ENCODE assay signal across 1 cellular context in genomic region chr17:43778337-43779144, GRCh38.
TF ChIP-seq lines count a peak whose summit lies in the region.

DUSP3 (minus strand) TSS chr17:43778977; CDS start chr17:43778924, 53 bp downstream.

TF ChIP-seq in K562, 482 proteins besides CTCF, POLR2A, EP300 and RAD21 (continued from another document and continues in another):
- TF ChIP-seq ETS1 (conservative IDR thresholded peaks at IDR 0.05; ENCODE audit: control insufficient read depth, low read depth, low read length) (no peak), TBL1XR1 (IDR thresholded peaks at IDR 0.05; ENCODE audit: low read length in 2 of 2) (no peak), U2AF1 (optimal IDR thresholded peaks at IDR 0.05; ENCODE audit: low read depth, low read length) (no peak), ZNF586 (CRISPR knock-in tag; conservative IDR thresholded peaks at IDR 0.05) (no peak), TAL1 (IDR thresholded peaks at IDR 0.05) (no peak), EHMT2 (IDR thresholded peaks at IDR 0.05) (no peak), NR0B1 (IDR thresholded peaks at IDR 0.05; ENCODE audit: partially characterized antibody) (no peak), PRPF4 (IDR thresholded peaks at IDR 0.05; ENCODE audit: insufficient read depth, low read depth, low read length, poor library complexity, severe bottlenecking) (peak; percentile 16), TAF9B (IDR thresholded peaks at IDR 0.05; ENCODE audit: partially characterized antibody) (no peak), ZNF316 (IDR thresholded peaks at IDR 0.05) (no peak), USF2 (CRISPR knock-in tag; IDR thresholded peaks at IDR 0.05) (peak; percentile 92), SOX6 (IDR thresholded peaks at IDR 0.05) (no peak), SUPT5H (IDR thresholded peaks at IDR 0.05) (peak; percentile 82), SP1 (CRISPR knock-in tag; IDR thresholded peaks at IDR 0.05) (peak; percentile 46; the same call in 1 of the 2 replicates), ZNF133 (CRISPR knock-in tag; IDR thresholded peaks at IDR 0.05) (no peak), BMI1 (IDR thresholded peaks at IDR 0.05; ENCODE audit: low read length) (peak; percentile 81), STAT5B (CRISPR knock-in tag; IDR thresholded peaks at IDR 0.05) (no peak), CHD2 (IDR thresholded peaks at IDR 0.05; ENCODE audit: low read depth, low read length) (peak; percentile 79), ZBTB7A (IDR thresholded peaks at IDR 0.05; ENCODE audit: borderline replicate concordance, control insufficient read depth, low read depth, low read length) (peak; percentile 65), GATAD2B (IDR thresholded peaks at IDR 0.05; ENCODE audit: borderline replicate concordance) (peak; percentile 82; the same call in 1 of the 2 replicates), JUN (IDR thresholded peaks at IDR 0.05; ENCODE audit: borderline replicate concordance, low read depth, low read length) (peak; percentile 82), JUN (CRISPR knock-in tag; IDR thresholded peaks at IDR 0.05; ENCODE audit: borderline replicate concordance) (peak; percentile 76; the same call in 1 of the 2 replicates), ZBED1 (IDR thresholded peaks at IDR 0.05) (no peak), RBM15 (IDR thresholded peaks at IDR 0.05; ENCODE audit: insufficient read depth, low read length) (no peak), CSDE1 (IDR thresholded peaks at IDR 0.05) (0 out of 4 replicates have a peak, but pooled peaks of 1 of the 2 experiments have one; percentile 66), ESRRA (IDR thresholded peaks at IDR 0.05; ENCODE audit: borderline replicate concordance, low read depth) (no peak), E2F1 (CRISPR knock-in tag; IDR thresholded peaks at IDR 0.05) (0 out of 2 replicates have a peak, but pooled peaks have one; percentile 3), ZNF57 (CRISPR knock-in tag; IDR thresholded peaks at IDR 0.05) (no peak), THRB (CRISPR knock-in tag; conservative IDR thresholded peaks at IDR 0.05) (no peak), MXI1 (IDR thresholded peaks at IDR 0.05; ENCODE audit: low read depth, low read length) (peak; percentile 70), ZNF124 (CRISPR knock-in tag; IDR thresholded peaks at IDR 0.05) (no peak), ID3 (CRISPR knock-in tag; IDR thresholded peaks at IDR 0.05) (no peak), ID3 (tag; IDR thresholded peaks at IDR 0.05) (no peak), GABPA (tag; conservative IDR thresholded peaks at IDR 0.05; ENCODE audit: low read depth) (0 out of 2 replicates have a peak, but pooled peaks have one; percentile 29), MAFF (IDR thresholded peaks at IDR 0.05; ENCODE audit: low read length) (no peak), RFX1 (IDR thresholded peaks at IDR 0.05) (peak; percentile 95), DNMT1 (IDR thresholded peaks at IDR 0.05) (no peak), FOXA3 (CRISPR knock-in tag; conservative IDR thresholded peaks at IDR 0.05 in 1 of 2, IDR thresholded peaks at IDR 0.05 in 1 of 2) (peak in 1 of 2 experiments; percentile 72; a peak in 2 of 4 replicates), LEF1 (IDR thresholded peaks at IDR 0.05) (no peak), TEAD4 (IDR thresholded peaks at IDR 0.05; ENCODE audit: low read length) (peak; percentile 56; the same call in 1 of the 2 replicates), TEAD4 (CRISPR knock-in tag; IDR thresholded peaks at IDR 0.05; ENCODE audit: borderline replicate concordance) (peak; percentile 81; the same call in 1 of the 2 replicates)
- TF ChIP-seq, protein P1, sequence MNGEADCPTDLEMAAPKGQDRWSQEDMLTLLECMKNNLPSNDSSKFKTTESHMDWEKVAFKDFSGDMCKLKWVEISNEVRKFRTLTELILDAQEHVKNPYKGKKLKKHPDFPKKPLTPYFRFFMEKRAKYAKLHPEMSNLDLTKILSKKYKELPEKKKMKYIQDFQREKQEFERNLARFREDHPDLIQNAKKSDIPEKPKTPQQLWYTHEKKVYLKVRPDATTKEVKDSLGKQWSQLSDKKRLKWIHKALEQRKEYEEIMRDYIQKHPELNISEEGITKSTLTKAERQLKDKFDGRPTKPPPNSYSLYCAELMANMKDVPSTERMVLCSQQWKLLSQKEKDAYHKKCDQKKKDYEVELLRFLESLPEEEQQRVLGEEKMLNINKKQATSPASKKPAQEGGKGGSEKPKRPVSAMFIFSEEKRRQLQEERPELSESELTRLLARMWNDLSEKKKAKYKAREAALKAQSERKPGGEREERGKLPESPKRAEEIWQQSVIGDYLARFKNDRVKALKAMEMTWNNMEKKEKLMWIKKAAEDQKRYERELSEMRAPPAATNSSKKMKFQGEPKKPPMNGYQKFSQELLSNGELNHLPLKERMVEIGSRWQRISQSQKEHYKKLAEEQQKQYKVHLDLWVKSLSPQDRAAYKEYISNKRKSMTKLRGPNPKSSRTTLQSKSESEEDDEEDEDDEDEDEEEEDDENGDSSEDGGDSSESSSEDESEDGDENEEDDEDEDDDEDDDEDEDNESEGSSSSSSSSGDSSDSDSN (IDR thresholded peaks at IDR 0.05; ENCODE audit: borderline replicate concordance in 1 of 2, low read depth in 2 of 2, low read length in 2 of 2), result 0 out of 4 replicates have a peak, but pooled peaks have one; percentile 17 to 50
- TF ChIP-seq, protein P2, sequence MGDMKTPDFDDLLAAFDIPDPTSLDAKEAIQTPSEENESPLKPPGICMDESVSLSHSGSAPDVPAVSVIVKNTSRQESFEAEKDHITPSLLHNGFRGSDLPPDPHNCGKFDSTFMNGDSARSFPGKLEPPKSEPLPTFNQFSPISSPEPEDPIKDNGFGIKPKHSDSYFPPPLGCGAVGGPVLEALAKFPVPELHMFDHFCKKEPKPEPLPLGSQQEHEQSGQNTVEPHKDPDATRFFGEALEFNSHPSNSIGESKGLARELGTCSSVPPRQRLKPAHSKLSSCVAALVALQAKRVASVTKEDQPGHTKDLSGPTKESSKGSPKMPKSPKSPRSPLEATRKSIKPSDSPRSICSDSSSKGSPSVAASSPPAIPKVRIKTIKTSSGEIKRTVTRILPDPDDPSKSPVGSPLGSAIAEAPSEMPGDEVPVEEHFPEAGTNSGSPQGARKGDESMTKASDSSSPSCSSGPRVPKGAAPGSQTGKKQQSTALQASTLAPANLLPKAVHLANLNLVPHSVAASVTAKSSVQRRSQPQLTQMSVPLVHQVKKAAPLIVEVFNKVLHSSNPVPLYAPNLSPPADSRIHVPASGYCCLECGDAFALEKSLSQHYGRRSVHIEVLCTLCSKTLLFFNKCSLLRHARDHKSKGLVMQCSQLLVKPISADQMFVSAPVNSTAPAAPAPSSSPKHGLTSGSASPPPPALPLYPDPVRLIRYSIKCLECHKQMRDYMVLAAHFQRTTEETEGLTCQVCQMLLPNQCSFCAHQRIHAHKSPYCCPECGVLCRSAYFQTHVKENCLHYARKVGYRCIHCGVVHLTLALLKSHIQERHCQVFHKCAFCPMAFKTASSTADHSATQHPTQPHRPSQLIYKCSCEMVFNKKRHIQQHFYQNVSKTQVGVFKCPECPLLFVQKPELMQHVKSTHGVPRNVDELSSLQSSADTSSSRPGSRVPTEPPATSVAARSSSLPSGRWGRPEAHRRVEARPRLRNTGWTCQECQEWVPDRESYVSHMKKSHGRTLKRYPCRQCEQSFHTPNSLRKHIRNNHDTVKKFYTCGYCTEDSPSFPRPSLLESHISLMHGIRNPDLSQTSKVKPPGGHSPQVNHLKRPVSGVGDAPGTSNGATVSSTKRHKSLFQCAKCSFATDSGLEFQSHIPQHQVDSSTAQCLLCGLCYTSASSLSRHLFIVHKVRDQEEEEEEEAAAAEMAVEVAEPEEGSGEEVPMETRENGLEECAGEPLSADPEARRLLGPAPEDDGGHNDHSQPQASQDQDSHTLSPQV (IDR thresholded peaks at IDR 0.05), result no peak
- TF ChIP-seq, protein P3, sequence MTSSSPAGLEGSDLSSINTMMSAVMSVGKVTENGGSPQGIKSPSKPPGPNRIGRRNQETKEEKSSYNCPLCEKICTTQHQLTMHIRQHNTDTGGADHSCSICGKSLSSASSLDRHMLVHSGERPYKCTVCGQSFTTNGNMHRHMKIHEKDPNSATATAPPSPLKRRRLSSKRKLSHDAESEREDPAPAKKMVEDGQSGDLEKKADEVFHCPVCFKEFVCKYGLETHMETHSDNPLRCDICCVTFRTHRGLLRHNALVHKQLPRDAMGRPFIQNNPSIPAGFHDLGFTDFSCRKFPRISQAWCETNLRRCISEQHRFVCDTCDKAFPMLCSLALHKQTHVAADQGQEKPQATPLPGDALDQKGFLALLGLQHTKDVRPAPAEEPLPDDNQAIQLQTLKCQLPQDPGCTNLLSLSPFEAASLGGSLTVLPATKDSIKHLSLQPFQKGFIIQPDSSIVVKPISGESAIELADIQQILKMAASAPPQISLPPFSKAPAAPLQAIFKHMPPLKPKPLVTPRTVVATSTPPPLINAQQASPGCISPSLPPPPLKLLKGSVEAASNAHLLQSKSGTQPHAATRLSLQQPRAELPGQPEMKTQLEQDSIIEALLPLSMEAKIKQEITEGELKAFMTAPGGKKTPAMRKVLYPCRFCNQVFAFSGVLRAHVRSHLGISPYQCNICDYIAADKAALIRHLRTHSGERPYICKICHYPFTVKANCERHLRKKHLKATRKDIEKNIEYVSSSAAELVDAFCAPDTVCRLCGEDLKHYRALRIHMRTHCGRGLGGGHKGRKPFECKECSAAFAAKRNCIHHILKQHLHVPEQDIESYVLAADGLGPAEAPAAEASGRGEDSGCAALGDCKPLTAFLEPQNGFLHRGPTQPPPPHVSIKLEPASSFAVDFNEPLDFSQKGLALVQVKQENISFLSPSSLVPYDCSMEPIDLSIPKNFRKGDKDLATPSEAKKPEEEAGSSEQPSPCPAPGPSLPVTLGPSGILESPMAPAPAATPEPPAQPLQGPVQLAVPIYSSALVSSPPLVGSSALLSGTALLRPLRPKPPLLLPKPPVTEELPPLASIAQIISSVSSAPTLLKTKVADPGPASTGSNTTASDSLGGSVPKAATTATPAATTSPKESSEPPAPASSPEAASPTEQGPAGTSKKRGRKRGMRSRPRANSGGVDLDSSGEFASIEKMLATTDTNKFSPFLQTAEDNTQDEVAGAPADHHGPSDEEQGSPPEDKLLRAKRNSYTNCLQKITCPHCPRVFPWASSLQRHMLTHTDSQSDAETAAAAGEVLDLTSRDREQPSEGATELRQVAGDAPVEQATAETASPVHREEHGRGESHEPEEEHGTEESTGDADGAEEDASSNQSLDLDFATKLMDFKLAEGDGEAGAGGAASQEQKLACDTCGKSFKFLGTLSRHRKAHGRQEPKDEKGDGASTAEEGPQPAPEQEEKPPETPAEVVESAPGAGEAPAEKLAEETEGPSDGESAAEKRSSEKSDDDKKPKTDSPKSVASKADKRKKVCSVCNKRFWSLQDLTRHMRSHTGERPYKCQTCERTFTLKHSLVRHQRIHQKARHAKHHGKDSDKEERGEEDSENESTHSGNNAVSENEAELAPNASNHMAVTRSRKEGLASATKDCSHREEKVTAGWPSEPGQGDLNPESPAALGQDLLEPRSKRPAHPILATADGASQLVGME (CRISPR knock-in tag; IDR thresholded peaks at IDR 0.05), result no peak
- TF ChIP-seq, protein P4, sequence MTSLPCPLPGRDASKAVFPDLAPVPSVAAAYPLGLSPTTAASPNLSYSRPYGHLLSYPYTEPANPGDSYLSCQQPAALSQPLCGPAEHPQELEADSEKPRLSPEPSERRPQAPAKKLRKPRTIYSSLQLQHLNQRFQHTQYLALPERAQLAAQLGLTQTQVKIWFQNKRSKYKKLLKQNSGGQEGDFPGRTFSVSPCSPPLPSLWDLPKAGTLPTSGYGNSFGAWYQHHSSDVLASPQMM (CRISPR knock-in tag; IDR thresholded peaks at IDR 0.05), result no peak
